20 cellular contexts compared by ENCODE assay signal in the genomic region with DNA sequence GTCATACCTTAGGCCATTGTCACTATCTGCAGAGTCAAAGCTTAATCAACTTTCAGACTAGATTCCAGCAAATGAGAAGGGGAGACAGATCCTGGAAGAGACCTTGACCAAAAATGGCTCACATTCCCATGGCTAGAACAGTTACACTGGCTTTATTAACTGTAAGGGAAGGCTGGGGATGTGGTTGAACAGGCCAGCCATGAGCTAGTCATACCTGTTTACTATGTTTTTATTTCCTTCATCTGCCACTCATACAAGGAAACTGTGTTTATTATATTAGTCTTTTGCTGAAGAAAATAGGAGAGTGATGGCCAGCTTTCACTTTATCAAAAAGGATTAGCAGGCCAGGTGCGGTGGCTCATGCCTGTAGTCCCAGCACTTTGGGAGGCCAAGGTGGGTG.
DNase-seq lines count a peak whose midpoint lies in the region; ATAC-seq, FAIRE-seq and TF ChIP-seq lines count a peak whose summit lies in the region.
"Had no signal": no experiment of that assay in that cellular context is flagged by ENCODE, and none has a peak within 500 bp of the region (broad histone marks: within the 10 kb centered on the region; RNA-seq: fewer than 3 reads in every experiment).

No MANE protein-coding gene starts in this region.

- H3K9me1 ChIP-seq in K562 (ENCODE audit: control insufficient read depth, insufficient read depth, low read length), result no peaks in the 10 kb centered on the region

- TF ChIP-seq RAD21 in K562 (CRISPR knock-in tag; conservative IDR thresholded peaks at IDR 0.05 in 1 of 2, IDR thresholded peaks at IDR 0.05 in 1 of 2), result no peak

- intact Hi-C loops in mammary epithelial cell (cut with micrococcal nuclease) (no loop called here), breast epithelium (cut with DNase I; ENCODE audit: low total_unique reads) (no loop called here), K562 (cut with micrococcal nuclease) (no loop called here)

- H3K4me3 ChIP-seq in mammary epithelial cell (replicated peaks in 1 of 3; ENCODE audit: insufficient read depth in 1 of 3, low read depth in 2 of 3, low read length in 3 of 3), result no peak overlapping the region
- H3K4me3 ChIP-seq in breast epithelium, result no peak overlapping the region
- H3K4me3 ChIP-seq in K562, result no peak overlapping the region
- H3K4me3 ChIP-seq in MM.1S (ENCODE audit: low read length), result no peak overlapping the region
- H3K4me3 ChIP-seq: BLaER1 treated with 17β-estradiol and CSF1 and Interleukin-3, amounts not matched to agents 10 nM and 100 nM; GM12878 had no signal

- BruUV-seq in mammary epithelial cell (replicated peaks; lab: Mats Ljungman, UMichigan), result no TSS peak
- BruUV-seq in K562 (replicated peaks; lab: Mats Ljungman, UMichigan), result no TSS peak

- H3K9ac ChIP-seq in mammary epithelial cell (ENCODE audit: insufficient read depth, low read length) (no peak overlapping the region), K562 (ENCODE audit: insufficient read depth in 1 of 2, low read depth in 2 of 2, low read length in 2 of 2) (no peak overlapping the region), MM.1S (ENCODE audit: low read length) (no peak overlapping the region)
- H3K9ac ChIP-seq: BLaER1 treated with 17β-estradiol and CSF1 and Interleukin-3, amounts not matched to agents 10 nM and 100 nM had no signal

- dilution Hi-C loops in mammary epithelial cell (cut with HindIII; ENCODE audit: low sequenced_read_pairs), result no loop called here

- H3K4me2 ChIP-seq in mammary epithelial cell (ENCODE audit: insufficient read depth, low read depth, low read length) (no peak overlapping the region), K562 (ENCODE audit: insufficient read depth, low read length) (no peak overlapping the region), MM.1S (ENCODE audit: low read depth, low read length) (no peak overlapping the region)
- H3K4me2 ChIP-seq: BLaER1 treated with 17β-estradiol and CSF1 and Interleukin-3, amounts not matched to agents 10 nM and 100 nM had no signal

- no peaks in the 10 kb centered on the region for H3K36me3 Mint-ChIP-seq in activated T-cell treated with anti-CD3 and anti-CD28 coated beads, Interleukin-2, amount 50 U/mL, for 72 hours (ENCODE audit: insufficient read depth in 2 of 2)
- H3K36me3 Mint-ChIP-seq: CD8-positive, alpha-beta T cell had no signal

- H3K79me2 ChIP-seq in mammary epithelial cell (ENCODE audit: insufficient read depth, low read length) (no peaks in the 10 kb centered on the region), K562 (ENCODE audit: control insufficient read depth, insufficient read depth, low read length) (no peaks in the 10 kb centered on the region), MM.1S (ENCODE audit: low read length) (no peaks in the 10 kb centered on the region)

- no peak for TF ChIP-seq EP300 in K562 (IDR thresholded peaks at IDR 0.05; ENCODE audit: low read length)

- H3K9me3 ChIP-seq in mammary epithelial cell (replicated peaks; ENCODE audit: insufficient read depth, low read length) (peaks cover 6% of the 10 kb centered on the region), breast epithelium (peaks cover 5 to 19% of the 10 kb centered on the region in 2 donors), K562 (replicated peaks; ENCODE audit: control insufficient read depth, insufficient read depth, low read depth, low read length) (no peaks in the 10 kb centered on the region), MM.1S (replicated peaks; ENCODE audit: insufficient read depth, low read length) (no peaks in the 10 kb centered on the region)

- no peaks in the 10 kb centered on the region for H3K9me2 ChIP-seq in MM.1S (replicated peaks; ENCODE audit: insufficient read depth, low read length)

- WGBS in mammary epithelial cell (ENCODE audit: low coverage, missing lambda C conversion rate), result 100% methylated on average over 1 of the region's 1 CpG
- WGBS in K562 (ENCODE audit: insufficient coverage, low coverage, missing lambda C conversion rate), result 61% methylated on average over 1 of the region's 1 CpG

- peaks cover 0 to 1% of the 10 kb centered on the region in 2 donors for H3K9me3 Mint-ChIP-seq in activated T-cell treated with anti-CD3 and anti-CD28 coated beads, Interleukin-2, amount 50 U/mL, for 72 hours
- H3K9me3 Mint-ChIP-seq: CD8-positive, alpha-beta T cell had no signal

- TF ChIP-seq CTCF in mammary epithelial cell (conservative IDR thresholded peaks at IDR 0.05 in 1 of 2, IDR thresholded peaks at IDR 0.05 in 1 of 2; ENCODE audit: extremely low read depth in 1 of 2, insufficient read depth in 1 of 2, low read depth in 1 of 2, low read length in 2 of 2), result no peak
- no peak for TF ChIP-seq CTCF in breast epithelium (IDR thresholded peaks at IDR 0.05)
- TF ChIP-seq CTCF in K562 (IDR thresholded peaks at IDR 0.05 in 2 of 3, conservative IDR thresholded peaks at IDR 0.05 in 1 of 3; ENCODE audit: insufficient read depth in 2 of 3, low read depth in 1 of 3, low read length in 3 of 3), result no peak
- TF ChIP-seq CTCF in foreskin keratinocyte (conservative IDR thresholded peaks at IDR 0.05), result no peak
- TF ChIP-seq CTCF in MM.1S (IDR thresholded peaks at IDR 0.05; ENCODE audit: low read length), result no peak

- no peaks in the 10 kb centered on the region for H3K4me1 Mint-ChIP-seq in activated T-cell treated with anti-CD3 and anti-CD28 coated beads, Interleukin-2, amount 50 U/mL, for 72 hours (ENCODE audit: low read depth)
- H3K4me1 Mint-ChIP-seq: B cell, H9 had no signal

- TF ChIP-seq POLR2A in breast epithelium (IDR thresholded peaks at IDR 0.05), result no peak
- TF ChIP-seq POLR2A in K562 (conservative IDR thresholded peaks at IDR 0.05), result no peak

- no peak overlapping the region for H3K4me3 Mint-ChIP-seq in activated T-cell treated with anti-CD3 and anti-CD28 coated beads, Interleukin-2, amount 50 U/mL, for 72 hours
- H3K4me3 Mint-ChIP-seq: B cell; CD8-positive, alpha-beta T cell; H9 had no signal

- POLR2A ChIA-PET in K562 (lab: Yijun Ruan, JAX), result no interaction called here

- H3K27ac ChIP-seq in mammary epithelial cell (ENCODE audit: insufficient read depth, low read depth, low read length) (no peak overlapping the region), breast epithelium (no peak overlapping the region), K562 (ENCODE audit: extremely low read depth, low read depth, low read length) (no peak overlapping the region), foreskin keratinocyte (no peak overlapping the region), MM.1S (ENCODE audit: low read length) (no peak overlapping the region)
- H3K27ac ChIP-seq: BLaER1 treated with 17β-estradiol and CSF1 and Interleukin-3, amounts not matched to agents 10 nM and 100 nM had no signal

- ATAC-seq in K562, result no peak
- ATAC-seq in foreskin keratinocyte, result peak; percentile 14
- no peak for ATAC-seq in activated T-cell treated with anti-CD3 and anti-CD28 coated beads, Interleukin-2, amount 50 U/mL, for 72 hours (replicated peaks in 1 of 2)
- ATAC-seq: CD8-positive, alpha-beta T cell; GM12878 had no signal

- H4K20me1 ChIP-seq in mammary epithelial cell (ENCODE audit: insufficient read depth, low read length), result no peaks in the 10 kb centered on the region
- H4K20me1 ChIP-seq in K562 (replicated peaks; ENCODE audit: control insufficient read depth, insufficient read depth, low read length), result no peaks in the 10 kb centered on the region
- H4K20me1 ChIP-seq in MM.1S (ENCODE audit: insufficient read depth, low read length), result no peaks in the 10 kb centered on the region
- H4K20me1 ChIP-seq: BLaER1 treated with 17β-estradiol and CSF1 and Interleukin-3, amounts not matched to agents 10 nM and 100 nM had no signal

- DNase-seq in mammary epithelial cell, result no peak
- DNase-seq in breast epithelium (ENCODE audit: low spot score in 2 of 2), result no peak
- DNase-seq in K562 (ENCODE audit: extremely low read depth in 1 of 4, low spot score in 3 of 4), result no peak
- DNase-seq in foreskin keratinocyte, result no peak
- no peak for DNase-seq in activated T-cell treated with anti-CD3 and anti-CD28 coated beads, Interleukin-2, amount 50 U/mL, for 72 hours
- no peak for DNase-seq in MM.1S
- DNase-seq in AG08396 (ENCODE audit: low spot score), result no peak
- DNase-seq: 8988T; Calu3; CD8-positive, alpha-beta T cell; DMS 273 treated with DMSO at 0.1 percent for 48 hours; DMS53; DND-41; EL; H9 had no signal

- H3K4me1 ChIP-seq in mammary epithelial cell (ENCODE audit: insufficient read depth, low read length) (peaks cover 4% of the 10 kb centered on the region), breast epithelium (no peaks in the 10 kb centered on the region), K562 (replicated peaks in 1 of 2; ENCODE audit: control insufficient read depth in 2 of 2, insufficient read depth in 2 of 2, low read length in 2 of 2) (peaks cover 4 to 5% of the 10 kb centered on the region in 2 experiments; a peak in 2 of 5 replicates), foreskin keratinocyte (peaks cover 5% of the 10 kb centered on the region), MM.1S (ENCODE audit: low read length) (no peaks in the 10 kb centered on the region)
- H3K4me1 ChIP-seq: BLaER1 treated with 17β-estradiol and CSF1 and Interleukin-3, amounts not matched to agents 10 nM and 100 nM had no signal

- CTCF ChIA-PET in mammary epithelial cell (lab: Charles Lee; ENCODE audit: low non-redundant PET), result no interaction called here
- CTCF ChIA-PET in K562 (lab: Yijun Ruan, JAX; ENCODE audit: low intra/inter-chr PET ratio), result no interaction called here

- H3K36me3 ChIP-seq in mammary epithelial cell (ENCODE audit: insufficient read depth, low read length), result no peaks in the 10 kb centered on the region
- H3K36me3 ChIP-seq in breast epithelium, result no peaks in the 10 kb centered on the region
- H3K36me3 ChIP-seq in K562 (ENCODE audit: control insufficient read depth, insufficient read depth, low read length), result no peaks in the 10 kb centered on the region
- H3K36me3 ChIP-seq in MM.1S (replicated peaks; ENCODE audit: insufficient read depth, low read length), result no peaks in the 10 kb centered on the region
- H3K36me3 ChIP-seq: BLaER1 treated with 17β-estradiol and CSF1 and Interleukin-3, amounts not matched to agents 10 nM and 100 nM had no signal

- peak; percentile 15 for FAIRE-seq in K562 (lab: Jason Lieb, UNC)
- FAIRE-seq: GM12878, GM19239, H1 had no signal

- H3K27me3 ChIP-seq in mammary epithelial cell (ENCODE audit: insufficient read depth, low read length) (no peaks in the 10 kb centered on the region), breast epithelium (no peaks in the 10 kb centered on the region), K562 (ENCODE audit: control insufficient read depth in 2 of 2, insufficient read depth in 2 of 2, low read length in 2 of 2) (no peaks in the 10 kb centered on the region), foreskin keratinocyte (no peaks in the 10 kb centered on the region), MM.1S (replicated peaks; ENCODE audit: insufficient read depth, low read length) (no peaks in the 10 kb centered on the region)
- H3K27me3 ChIP-seq: BLaER1 treated with 17β-estradiol and CSF1 and Interleukin-3, amounts not matched to agents 10 nM and 100 nM had no signal

- H2AFZ ChIP-seq in mammary epithelial cell (ENCODE audit: low read depth, low read length) (peak overlapping the region; percentile 37), K562 (ENCODE audit: low read depth, low read length) (no peak overlapping the region), MM.1S (ENCODE audit: low read length) (no peak overlapping the region)

- H3K27ac Mint-ChIP-seq in activated T-cell treated with anti-CD3 and anti-CD28 coated beads, Interleukin-2, amount 50 U/mL, for 72 hours, result no peak overlapping the region
- H3K27ac Mint-ChIP-seq: B cell; CD8-positive, alpha-beta T cell; H9 had no signal

- no peaks in the 10 kb centered on the region for H3K27me3 Mint-ChIP-seq in activated T-cell treated with anti-CD3 and anti-CD28 coated beads, Interleukin-2, amount 50 U/mL, for 72 hours (ENCODE audit: low read depth)
- H3K27me3 Mint-ChIP-seq: B cell had no signal

- no peaks in the 10 kb centered on the region for H3F3A ChIP-seq in MM.1S (ENCODE audit: insufficient read depth, low read length)

- in situ Hi-C loops in mammary epithelial cell (cut with MboI; ENCODE audit: low sequenced_read_pairs in 2 of 2), result no loop called here
- in situ Hi-C loops in K562 (cut with MboI), result no loop called here
